Comparison of ENCODE assay signal across 8 cellular contexts in the genomic region with DNA sequence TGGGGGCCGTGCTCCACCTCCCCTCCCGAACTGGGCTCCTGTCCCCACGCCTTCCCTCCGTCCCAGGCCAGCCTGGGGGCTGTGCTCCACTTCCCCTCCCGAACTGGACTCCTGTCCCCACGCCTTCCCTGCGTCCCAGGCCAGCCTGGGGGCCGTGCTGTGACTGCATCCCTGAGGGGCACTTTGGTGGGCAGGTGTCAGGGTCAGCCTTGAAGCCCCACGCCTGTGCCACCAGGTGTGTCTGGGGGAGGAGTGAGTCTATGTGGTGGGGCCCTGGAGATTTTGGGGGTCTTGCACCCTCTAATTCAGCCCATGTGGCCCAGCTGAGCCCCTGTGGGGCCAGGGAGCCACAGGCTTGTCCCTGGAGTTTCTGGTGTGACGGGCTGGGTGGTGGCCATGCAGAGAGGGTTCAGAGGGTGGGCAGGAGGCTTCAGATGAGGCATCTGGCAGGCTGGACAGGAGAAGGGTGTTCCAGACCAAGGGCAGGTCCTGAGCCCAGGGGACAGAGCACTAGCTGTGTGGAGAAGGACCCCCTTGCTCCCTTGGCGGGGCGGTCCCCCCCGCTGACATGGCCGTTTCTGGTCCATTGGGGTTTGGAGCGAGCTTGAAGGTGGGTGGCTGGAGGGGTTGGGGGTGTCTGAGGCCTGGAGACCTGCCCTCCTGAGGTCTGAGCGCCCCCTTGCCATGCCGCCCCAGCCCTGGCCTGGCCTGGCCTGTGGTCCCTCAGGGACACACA. TPM values are rescaled to one million over a fixed set of nuclear protein-coding genes. Genes with fewer than 3 reads are reported as not detected.
A peak's percentile ranks its signal among the peaks of the same experiment; 100 is the strongest.
DNase-seq lines count a peak whose midpoint lies in the region; ATAC-seq and TF ChIP-seq lines count a peak whose summit lies in the region.
"Had no signal": no experiment of that assay in that cellular context is flagged by ENCODE, and none has a peak within 500 bp of the region (broad histone marks: within the 10 kb centered on the region; RNA-seq: fewer than 3 reads in every experiment).

No MANE protein-coding gene starts in this region.

- peak overlapping the region; percentile 51 for H3K27ac Mint-ChIP-seq in nephron progenitor cell
- no peak overlapping the region for H3K27ac Mint-ChIP-seq in activated CD8-positive, alpha-beta memory T cell treated with anti-CD3 and anti-CD28 coated beads, Interleukin-2, amount 10 ng/mL, durations not matched to agents 7 days and 5 days
- H3K27ac Mint-ChIP-seq: WTC11 had no signal

- H3K36me3 ChIP-seq in PC-9 (ENCODE audit: low read depth) (no peaks in the 10 kb centered on the region), esophagus muscularis mucosa (peaks cover 0 to 80% (median 26%) of the 10 kb centered on the region in 4 donors), tibial nerve (peaks cover 0 to 4% (median 0%) of the 10 kb centered on the region in 3 donors)

- H3K4me1 ChIP-seq in PC-9 (replicated peaks; ENCODE audit: insufficient read depth) (peaks cover 15% of the 10 kb centered on the region), esophagus muscularis mucosa (peaks cover 65 to 88% (median 84%) of the 10 kb centered on the region in 4 donors), tibial nerve (peaks cover 0 to 95% (median 75%) of the 10 kb centered on the region in 4 donors)

- H3K9me3 Mint-ChIP-seq in nephron progenitor cell: no peaks in the 10 kb centered on the region
- no peaks in the 10 kb centered on the region for H3K9me3 Mint-ChIP-seq in activated CD8-positive, alpha-beta memory T cell treated with anti-CD3 and anti-CD28 coated beads, Interleukin-2, amount 10 ng/mL, durations not matched to agents 7 days and 5 days (ENCODE audit: low read depth)
- H3K9me3 Mint-ChIP-seq: WTC11 had no signal

- TF ChIP-seq EP300 in esophagus muscularis mucosa (IDR thresholded peaks at IDR 0.05) (no peak), tibial nerve (IDR thresholded peaks at IDR 0.05) (no peak)

- H3K4me1 Mint-ChIP-seq in nephron progenitor cell: peaks cover 40% of the 10 kb centered on the region
- H3K4me1 Mint-ChIP-seq in activated CD8-positive, alpha-beta memory T cell treated with anti-CD3 and anti-CD28 coated beads, Interleukin-2, amount 10 ng/mL, durations not matched to agents 7 days and 5 days: no peaks in the 10 kb centered on the region
- H3K4me1 Mint-ChIP-seq: WTC11 had no signal

- no peak overlapping the region for H3K27ac ChIP-seq in PC-9
- peak overlapping the region; percentile 83 to 92 (median 86) for H3K27ac ChIP-seq in esophagus muscularis mucosa (replicated peaks in 1 of 4)
- H3K27ac ChIP-seq in tibial nerve: peak overlapping the region; percentile 69 to 99 (median 88)

- DNase-seq in PC-9: no peak
- no peak for DNase-seq in esophagus muscularis mucosa (ENCODE audit: extremely low spot score)
- no peak for DNase-seq in nephron progenitor cell
- DNase-seq in tibial nerve (ENCODE audit: low spot score in 2 of 2): no peak
- DNase-seq in occipital lobe (lab: John Stamatoyannopoulos, UW): no peak
- DNase-seq in activated CD8-positive, alpha-beta memory T cell treated with anti-CD3 and anti-CD28 coated beads, Interleukin-2, amount 10 ng/mL, durations not matched to agents 7 days and 5 days: no peak

- TSS peak; percentile 69 for BruUV-seq in PC-9 (replicated peaks; lab: Mats Ljungman, UMichigan)

- no peaks in the 10 kb centered on the region for H3K27me3 ChIP-seq in PC-9 (ENCODE audit: insufficient read depth, low read depth)
- H3K27me3 ChIP-seq in esophagus muscularis mucosa: no peaks in the 10 kb centered on the region
- H3K27me3 ChIP-seq in tibial nerve: no peaks in the 10 kb centered on the region

- no peaks in the 10 kb centered on the region for H3K79me2 ChIP-seq in PC-9 (ENCODE audit: low read depth)

- TF ChIP-seq CTCF in PC-9 (conservative IDR thresholded peaks at IDR 0.05): no peak
- TF ChIP-seq CTCF in esophagus muscularis mucosa (IDR thresholded peaks at IDR 0.05): no peak
- TF ChIP-seq CTCF in nephron progenitor cell (IDR thresholded peaks at IDR 0.05): no peak
- TF ChIP-seq CTCF in tibial nerve (IDR thresholded peaks at IDR 0.05): no peak

- TF ChIP-seq POLR2A in esophagus muscularis mucosa (IDR thresholded peaks at IDR 0.05; ENCODE audit: low read depth): no peak
- TF ChIP-seq POLR2A in tibial nerve (IDR thresholded peaks at IDR 0.05): no peak

- peaks cover 3% of the 10 kb centered on the region; the same call in 1 of the 2 replicates for H3F3A ChIP-seq in PC-9 (ENCODE audit: insufficient read depth, low read depth)

- no peak overlapping the region for H3K4me2 ChIP-seq in PC-9

- H2AFZ ChIP-seq in PC-9: no peak overlapping the region

- POLR2A ChIA-PET in PC-9 (lab: Charles Lee; ENCODE audit: unreplicated experiment): interaction anchor here (0.6 kb wide), 2 partner anchors 70 to 180 kb away, joined by 3 read pairs; partner anchors contain the start of genes PGP and RPS2

- H3K36me3 Mint-ChIP-seq in nephron progenitor cell (ENCODE audit: low read depth): no peaks in the 10 kb centered on the region
- H3K36me3 Mint-ChIP-seq in activated CD8-positive, alpha-beta memory T cell treated with anti-CD3 and anti-CD28 coated beads, Interleukin-2, amount 10 ng/mL, durations not matched to agents 7 days and 5 days: no peaks in the 10 kb centered on the region
- H3K36me3 Mint-ChIP-seq: WTC11 had no signal

- H3K27me3 Mint-ChIP-seq in nephron progenitor cell (ENCODE audit: low read depth, poor library complexity): peaks cover 2% of the 10 kb centered on the region
- H3K27me3 Mint-ChIP-seq in activated CD8-positive, alpha-beta memory T cell treated with anti-CD3 and anti-CD28 coated beads, Interleukin-2, amount 10 ng/mL, durations not matched to agents 7 days and 5 days: no peaks in the 10 kb centered on the region

- H3K9me3 ChIP-seq in PC-9 (ENCODE audit: insufficient read depth, low read depth) (no peaks in the 10 kb centered on the region), esophagus muscularis mucosa (no peaks in the 10 kb centered on the region), tibial nerve (no peaks in the 10 kb centered on the region)

- no peak overlapping the region for H3K4me3 Mint-ChIP-seq in nephron progenitor cell
- H3K4me3 Mint-ChIP-seq in activated CD8-positive, alpha-beta memory T cell treated with anti-CD3 and anti-CD28 coated beads, Interleukin-2, amount 10 ng/mL, durations not matched to agents 7 days and 5 days: no peak overlapping the region
- H3K4me3 Mint-ChIP-seq: WTC11 had no signal

- intact Hi-C loops in PC-9 (cut with micrococcal nuclease; ENCODE audit: unreplicated experiment): loop anchor here (1.0 kb wide), 1 partner anchor 8 kb away; no protein-coding TSS in a partner anchor
- intact Hi-C loops in esophagus muscularis mucosa (cut with DNase I): no loop called here

- 76% methylated on average over 11 of the region's 17 CpGs for WGBS in esophagus muscularis mucosa
- 50 to 69% methylated on average over 8 to 14 of the region's 17 CpGs for WGBS in tibial nerve, 2 donors

- no peaks in the 10 kb centered on the region for H4K20me1 ChIP-seq in PC-9 (ENCODE audit: insufficient read depth)

- H3K9me2 ChIP-seq in PC-9 (ENCODE audit: insufficient read depth): no peaks in the 10 kb centered on the region

- H3K4me3 ChIP-seq in PC-9: no peak overlapping the region
- peak overlapping the region; percentile 31 to 51 (median 38) for H3K4me3 ChIP-seq in esophagus muscularis mucosa
- peak overlapping the region in 2 of 4 donors; percentile 33 to 45 for H3K4me3 ChIP-seq in tibial nerve

- no peak for ATAC-seq in GM18873 (IDR thresholded peaks at IDR 0.05; ENCODE audit: low FRiP score, unreplicated experiment)
- ATAC-seq in activated CD8-positive, alpha-beta memory T cell treated with anti-CD3 and anti-CD28 coated beads, Interleukin-2, amount 10 ng/mL, durations not matched to agents 7 days and 5 days: no peak
- ATAC-seq: WTC11 had no signal

- CTCF ChIA-PET in PC-9 (lab: Charles Lee): no interaction called here
- CTCF ChIA-PET in activated CD8-positive, alpha-beta memory T cell treated with anti-CD3 and anti-CD28 coated beads, Interleukin-2, amount 10 ng/mL, durations not matched to agents 7 days and 5 days (lab: Charles Lee): no interaction called here

RNA-seq across cellular contexts. Expression of gene NHERF2, which starts 8.2 kb away (rescaled TPM):
- 104 and 144 TPM in 2 replicates for total RNA-seq in PC-9 (2021)
- total RNA-seq in esophagus muscularis mucosa: 100 to 1,000 TPM in 2 of 4 donors, 10 to 100 TPM in 2; 45.3 to 130 (median 88.3) TPM
- 10 to 100 TPM; 54.7 to 83.1 (median 64.9) TPM for total RNA-seq in tibial nerve
- total RNA-seq in occipital lobe: 9.8 TPM
- 1 to 10 TPM; 1.3 to 2.2 TPM for total RNA-seq in activated CD8-positive, alpha-beta memory T cell treated with anti-CD3 and anti-CD28 coated beads, Interleukin-2, amount 10 ng/mL, durations not matched to agents 7 days and 5 days

RNA-seq across cellular contexts. Expression of gene NTHL1, which starts 12.8 kb away (rescaled TPM):
- 47.3 and 66.6 TPM in 2 replicates for total RNA-seq in PC-9 (2021)
- total RNA-seq in esophagus muscularis mucosa: 10 to 100 TPM; 11.8 to 25.2 (median 18.9) TPM
- 10 to 100 TPM; 22.8 to 56.7 (median 28.1) TPM for total RNA-seq in tibial nerve
- total RNA-seq in occipital lobe: 20.3 TPM
- total RNA-seq in activated CD8-positive, alpha-beta memory T cell treated with anti-CD3 and anti-CD28 coated beads, Interleukin-2, amount 10 ng/mL, durations not matched to agents 7 days and 5 days: 10 to 100 TPM; 34.3 to 37.5 TPM

RNA-seq across cellular contexts. Expression of gene TSC2, which starts 12.9 kb away (rescaled TPM):
- total RNA-seq in PC-9 (2021): 166 and 170 TPM in 2 replicates
- total RNA-seq in esophagus muscularis mucosa: 10 to 100 TPM; 41.3 to 71.7 (median 52.0) TPM
- total RNA-seq in tibial nerve: 100 to 1,000 TPM in 2 of 4 donors, 10 to 100 TPM in 2; 75.4 to 507 (median 111) TPM
- total RNA-seq in occipital lobe: 47.3 TPM
- 100 to 1,000 TPM; 101 to 115 TPM for total RNA-seq in activated CD8-positive, alpha-beta memory T cell treated with anti-CD3 and anti-CD28 coated beads, Interleukin-2, amount 10 ng/mL, durations not matched to agents 7 days and 5 days

RNA-seq across cellular contexts. Expression of gene NPW, which starts 15.3 kb away (rescaled TPM):
- total RNA-seq in PC-9 (2021) (4.0 and 8.1 TPM in 2 replicates), esophagus muscularis mucosa (not detected), tibial nerve (1 to 10 TPM in 2 of 4 donors, not detected in 2; 3.0 to 3.1 TPM), occipital lobe (not detected)
- 1 to 10 TPM; 1.1 to 6.3 TPM for total RNA-seq in activated CD8-positive, alpha-beta memory T cell treated with anti-CD3 and anti-CD28 coated beads, Interleukin-2, amount 10 ng/mL, durations not matched to agents 7 days and 5 days

RNA-seq across cellular contexts. Expression of gene ZNF598, which starts 25.2 kb away (rescaled TPM):
- total RNA-seq in PC-9 (2021) (68.4 and 72.5 TPM in 2 replicates), esophagus muscularis mucosa (10 to 100 TPM; 23.3 to 46.5 (median 34.9) TPM), tibial nerve (10 to 100 TPM; 37.0 to 83.1 (median 49.2) TPM), occipital lobe (5.5 TPM)
- 10 to 100 TPM; 76.2 to 94.5 TPM for total RNA-seq in activated CD8-positive, alpha-beta memory T cell treated with anti-CD3 and anti-CD28 coated beads, Interleukin-2, amount 10 ng/mL, durations not matched to agents 7 days and 5 days
